ENCODE assay signal across 21 cellular contexts in genomic region chr2:216533504-216534068, GRCh38. TPM values are rescaled to one million over a fixed set of nuclear protein-coding genes. Genes with fewer than 3 reads are reported as not detected.
DNase-seq lines count a peak whose midpoint lies in the region; ATAC-seq and TF ChIP-seq lines count a peak whose summit lies in the region.
"Had no signal": no experiment of that assay in that cellular context is flagged by ENCODE, and none has a peak within 500 bp of the region (broad histone marks: within the 10 kb centered on the region; RNA-seq: fewer than 3 reads in every experiment).

No MANE protein-coding gene starts in this region.

- DNase-seq in NCI-H69 (lab: John Stamatoyannopoulos, UW) (peak; percentile 68), mammary epithelial cell (peak; percentile 79), left kidney (ENCODE audit: low read depth, low spot score) (peak; percentile 50), DMS79 treated with DMSO at 0.1 percent for 48 hours (lab: John Stamatoyannopoulos, UW) (no peak), RKO (ENCODE audit: low spot score) (no peak)
- DNase-seq: activated CD4-positive, alpha-beta T cell treated with anti-CD3 and anti-CD28 coated beads for 48 hours; activated CD8-positive, alpha-beta memory T cell treated with anti-CD3 and anti-CD28 coated beads, Interleukin-2, amount 50 U/mL, for 4 hours; aorta; BE2C; colonic mucosa; KBM-7; NCI-H1048; NCI-H774; occipital lobe; PC-3; testis had no signal

- H3K9me3 ChIP-seq in mammary epithelial cell (replicated peaks; ENCODE audit: insufficient read depth, low read length) = no peaks in the 10 kb centered on the region
- no peaks in the 10 kb centered on the region for H3K9me3 ChIP-seq in stomach smooth muscle (ENCODE audit: control insufficient read depth in 2 of 2, low read length in 2 of 2)
- H3K9me3 ChIP-seq: BE2C, colonic mucosa, testis had no signal

- H3K9ac ChIP-seq in mammary epithelial cell (ENCODE audit: insufficient read depth, low read length) (peak overlapping the region; percentile 2), stomach smooth muscle (ENCODE audit: low read length in 2 of 2) (no peak overlapping the region)

- BruUV-seq in mammary epithelial cell (replicated peaks; lab: Mats Ljungman, UMichigan) = no TSS peak

- WGBS in mammary epithelial cell (ENCODE audit: low coverage, missing lambda C conversion rate) = 10% methylated on average over 6 of the region's 8 CpGs

- dilution Hi-C loops in mammary epithelial cell (cut with HindIII; ENCODE audit: low sequenced_read_pairs) = no loop called here

- peak overlapping the region; percentile 64 for H2AFZ ChIP-seq in mammary epithelial cell (ENCODE audit: low read depth, low read length)

- H3K4me1 ChIP-seq in mammary epithelial cell (ENCODE audit: insufficient read depth, low read length) = peaks cover 44% of the 10 kb centered on the region
- peaks cover 33% of the 10 kb centered on the region for H3K4me1 ChIP-seq in stomach smooth muscle (ENCODE audit: control insufficient read depth, insufficient read depth, low read length)
- H3K4me1 ChIP-seq: colonic mucosa had no signal

- peak overlapping the region; percentile 58 for H3K4me2 ChIP-seq in mammary epithelial cell (ENCODE audit: insufficient read depth, low read depth, low read length)

- H3K27ac ChIP-seq in mammary epithelial cell (ENCODE audit: insufficient read depth, low read depth, low read length) (peak overlapping the region; percentile 19), stomach smooth muscle (ENCODE audit: low read length) (peak overlapping the region; percentile 53)
- H3K27ac ChIP-seq: colonic mucosa, HL-60, testis had no signal

- in situ Hi-C loops in mammary epithelial cell (cut with MboI; ENCODE audit: low sequenced_read_pairs in 2 of 2) = no loop called here

- CTCF ChIA-PET in mammary epithelial cell (lab: Charles Lee; ENCODE audit: low non-redundant PET) = interaction anchor here (0.8 kb wide), 1 partner anchor 14 kb away, joined by 3 read pairs; no protein-coding TSS in a partner anchor

- H4K20me1 ChIP-seq in mammary epithelial cell (ENCODE audit: insufficient read depth, low read length) = no peaks in the 10 kb centered on the region

- peak overlapping the region in 2 of 3 experiments; percentile 9 to 35 for H3K4me3 ChIP-seq in mammary epithelial cell (replicated peaks in 1 of 3; ENCODE audit: insufficient read depth in 1 of 3, low read depth in 2 of 3, low read length in 3 of 3)
- H3K4me3 ChIP-seq in stomach smooth muscle (ENCODE audit: low read length in 2 of 2) = no peak overlapping the region
- H3K4me3 ChIP-seq: colonic mucosa, skin epidermis, testis had no signal

- no peaks in the 10 kb centered on the region for H3K79me2 ChIP-seq in mammary epithelial cell (ENCODE audit: insufficient read depth, low read length)

- H3K36me3 ChIP-seq in mammary epithelial cell (ENCODE audit: insufficient read depth, low read length) (no peaks in the 10 kb centered on the region), stomach smooth muscle (ENCODE audit: control insufficient read depth in 2 of 2, insufficient read depth in 2 of 2, low read length in 2 of 2) (no peaks in the 10 kb centered on the region)
- H3K36me3 ChIP-seq: BE2C, colonic mucosa had no signal

- no peak for ATAC-seq in GM19397 (IDR thresholded peaks at IDR 0.05; ENCODE audit: unreplicated experiment)
- ATAC-seq: PC-3, SK-N-SH treated with all-trans-retinoic acid at 6 μM for 48 hours had no signal

- intact Hi-C loops in mammary epithelial cell (cut with micrococcal nuclease) = loop anchor here (1.0 to 2.0 kb wide), 2 partner anchors 17 to 101 kb away; no protein-coding TSS in a partner anchor

- H3K27me3 ChIP-seq in mammary epithelial cell (ENCODE audit: insufficient read depth, low read length) = no peaks in the 10 kb centered on the region
- H3K27me3 ChIP-seq in stomach smooth muscle (ENCODE audit: control insufficient read depth in 1 of 2, insufficient read depth in 2 of 2, low read length in 2 of 2) = no peaks in the 10 kb centered on the region
- H3K27me3 ChIP-seq: BE2C, colonic mucosa, testis had no signal

- TF ChIP-seq CTCF in mammary epithelial cell (conservative IDR thresholded peaks at IDR 0.05 in 1 of 2, IDR thresholded peaks at IDR 0.05 in 1 of 2; ENCODE audit: extremely low read depth in 1 of 2, insufficient read depth in 1 of 2, low read depth in 1 of 2, low read length in 2 of 2) = no peak

RNA-seq across cellular contexts. Expression of gene RPL37A, which starts 34.9 kb away (rescaled TPM):
- total RNA-seq in mammary epithelial cell = 1,000 to 10,000 TPM in 1 of 2 donors, 100 to 1,000 TPM in 1; 855 to 2,728 TPM
- 1,666 TPM for polyA plus RNA-seq in mammary epithelial cell
- polyA minus RNA-seq in mammary epithelial cell = 996 TPM

Comparison
In these comparisons a context has a peak if more than half of its experiments do, and no peak if none do; other contexts are left out.
1. DNase-seq: peak in NCI-H69 (single experiment), mammary epithelial cell (single experiment) and left kidney (single experiment); none in DMS79 treated with DMSO at 0.1 percent for 48 hours (single experiment) and RKO (single experiment).
2. H3K4me3 ChIP-seq: peak in mammary epithelial cell (2 of 3); none in stomach smooth muscle (0 of 2).